ENCODE assay signal across 14 cellular contexts in the genomic region with DNA sequence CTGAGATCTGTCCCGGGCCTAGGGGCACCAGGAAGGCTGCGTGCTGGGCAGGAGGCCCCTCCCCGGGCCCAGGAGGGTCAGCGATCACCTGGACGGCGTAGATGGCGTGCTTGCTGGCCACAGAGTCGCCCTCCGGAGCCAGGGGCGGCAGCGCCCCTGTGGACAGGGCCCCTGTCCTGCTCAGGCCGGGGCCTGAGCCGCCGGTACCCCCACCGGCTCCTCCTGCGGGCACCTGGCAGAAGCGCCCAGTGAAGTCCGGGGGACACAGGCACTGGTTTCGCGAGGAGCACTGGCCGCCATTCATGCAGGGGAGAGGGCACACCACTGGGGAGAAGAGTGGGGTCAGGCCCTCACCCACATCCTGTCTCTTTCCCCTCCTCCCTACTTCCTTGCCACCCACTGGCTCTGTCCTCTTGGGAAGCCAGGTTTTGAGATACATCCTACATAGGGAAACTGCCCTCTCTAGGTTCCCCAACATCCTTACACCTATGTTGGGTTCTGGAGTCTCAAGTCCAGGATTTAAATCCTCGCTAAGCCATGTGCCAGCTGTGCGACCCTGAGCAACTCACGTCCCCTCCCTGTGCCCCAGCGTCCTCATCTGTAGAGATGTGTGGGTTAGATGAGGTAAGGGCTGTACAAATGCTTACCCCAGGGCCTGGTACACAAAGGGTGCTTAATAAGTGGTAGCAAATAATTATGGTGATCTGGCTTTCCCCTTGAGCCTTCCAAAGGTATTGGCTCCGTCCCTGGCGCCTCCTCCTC. TPM values are rescaled to one million over a fixed set of nuclear protein-coding genes. Genes with fewer than 3 reads are reported as not detected.
DNase-seq lines count a peak whose midpoint lies in the region; ATAC-seq, FAIRE-seq and TF ChIP-seq lines count a peak whose summit lies in the region.
"Had no signal": no experiment of that assay in that cellular context is flagged by ENCODE, and none has a peak within 500 bp of the region (broad histone marks: within the 10 kb centered on the region; RNA-seq: fewer than 3 reads in every experiment).

No MANE protein-coding gene starts in this region.

- H3K36me3 ChIP-seq in psoas muscle (ENCODE audit: insufficient read depth in 1 of 2, low read depth in 1 of 2) = peaks cover 0 to 38% of the 10 kb centered on the region in 2 donors

- no peak overlapping the region for H3K4me3 ChIP-seq in NB4 (ENCODE audit: low read depth, low read length)
- H3K4me3 ChIP-seq in psoas muscle = no peak overlapping the region
- H3K4me3 ChIP-seq: dorsolateral prefrontal cortex, HAP-1 had no signal

- 83 to 89% (median 88%) methylated on average over 26 to 27 of the region's 27 CpGs for WGBS in psoas muscle, 3 donors

- H3K4me3 Mint-ChIP-seq in chondrocyte (ENCODE audit: unreplicated experiment) = no peak overlapping the region

- H3K9me3 ChIP-seq in psoas muscle = no peaks in the 10 kb centered on the region
- H3K9me3 ChIP-seq: HAP-1 had no signal

- H3K27me3 Mint-ChIP-seq in chondrocyte (ENCODE audit: low read depth) = no peaks in the 10 kb centered on the region

- H3K4me1 Mint-ChIP-seq in chondrocyte (ENCODE audit: low read depth) = peaks cover 49% of the 10 kb centered on the region

- no peaks in the 10 kb centered on the region for H3K27me3 ChIP-seq in psoas muscle (ENCODE audit: insufficient read depth in 3 of 3, low read length in 2 of 3)
- H3K27me3 ChIP-seq: dorsolateral prefrontal cortex had no signal

- peaks cover 23% of the 10 kb centered on the region for H3K36me3 Mint-ChIP-seq in chondrocyte (ENCODE audit: low read depth)

- no peak for FAIRE-seq in HTR-8/SVneo (lab: Jason Lieb, UNC)
- FAIRE-seq: A204.1 had no signal

- H3K27ac Mint-ChIP-seq in chondrocyte (ENCODE audit: unreplicated experiment) = peak overlapping the region; percentile 41

- ATAC-seq in psoas muscle = no peak
- no peak for ATAC-seq in GM19328 (IDR thresholded peaks at IDR 0.05; ENCODE audit: unreplicated experiment)

- intact Hi-C loops in psoas muscle (cut with DNase I) = no loop called here

- peak overlapping the region; percentile 99 for H3K27ac ChIP-seq in psoas muscle

- peaks cover 34% of the 10 kb centered on the region for H3K4me1 ChIP-seq in psoas muscle

- H3K9me3 Mint-ChIP-seq in chondrocyte (ENCODE audit: low read depth) = no peaks in the 10 kb centered on the region

- DNase-seq in NCI-H82 (lab: John Stamatoyannopoulos, UW) = peak; percentile 55
- DNase-seq in NCI-H82 treated with DMSO at 0.1 percent for 48 hours (lab: John Stamatoyannopoulos, UW; ENCODE audit: unreplicated experiment) = no peak
- peak; percentile 42 for DNase-seq in NB4 (ENCODE audit: low read depth)
- DNase-seq in chondrocyte (ENCODE audit: low spot score) = no peak
- no peak for DNase-seq in psoas muscle
- no peak for DNase-seq in AG08395 (ENCODE audit: low spot score)
- DNase-seq in HTR-8/SVneo (ENCODE audit: insufficient read length, low spot score) = no peak
- DNase-seq: dorsolateral prefrontal cortex; GDM1; NCI-H1092; NK-92 treated with Interleukin-12 subunit alpha and Interleukin-12 subunit beta, amount 100 ng/mL, for 24 hours had no signal

- no peak for TF ChIP-seq POLR2A in NB4 (IDR thresholded peaks at IDR 0.05; ENCODE audit: extremely low read depth, insufficient read length)

- no peak for TF ChIP-seq CTCF in NB4 (IDR thresholded peaks at IDR 0.05; ENCODE audit: low read depth, low read length)
- no peak for TF ChIP-seq CTCF in chondrocyte (IDR thresholded peaks at IDR 0.05)
- TF ChIP-seq CTCF in psoas muscle (IDR thresholded peaks at IDR 0.05) = no peak

RNA-seq across cellular contexts. Expression of gene LTBP3, which starts 3.9 kb away (rescaled TPM):
- total RNA-seq in chondrocyte (264 to 272 TPM (median 271 TPM) in 3 replicates), psoas muscle (10 to 100 TPM; 27.9 to 82.3 (median 51.4) TPM)
- 10 to 100 TPM; 12.7 to 19.2 (median 17.2) TPM for polyA plus RNA-seq in psoas muscle

RNA-seq across cellular contexts. Expression of gene ZNRD2, which starts 16.0 kb away (rescaled TPM):
- total RNA-seq in chondrocyte = 26.4 to 32.1 TPM (median 28.1 TPM) in 3 replicates
- 10 to 100 TPM; 31.6 to 43.5 (median 38.0) TPM for total RNA-seq in psoas muscle
- polyA plus RNA-seq in psoas muscle = 100 to 1,000 TPM in 1 of 3 donors, 10 to 100 TPM in 2; 58.8 to 118 (median 94.2) TPM

RNA-seq across cellular contexts. Expression of gene FAM89B, which starts 18.1 kb away (rescaled TPM):
- total RNA-seq in chondrocyte = 84.8 to 91.9 TPM (median 86.8 TPM) in 3 replicates
- 100 to 1,000 TPM in 1 of 4 donors, 10 to 100 TPM in 3; 59.0 to 110 (median 66.9) TPM for total RNA-seq in psoas muscle
- 100 to 1,000 TPM in 1 of 3 donors, 10 to 100 TPM in 2; 66.9 to 112 (median 67.4) TPM for polyA plus RNA-seq in psoas muscle

RNA-seq across cellular contexts. Expression of gene EHBP1L1, which starts 21.6 kb away (rescaled TPM):
- total RNA-seq in chondrocyte (28.1 to 82.0 TPM (median 81.3 TPM) in 3 replicates), psoas muscle (100 to 1,000 TPM; 208 to 345 (median 282) TPM)
- polyA plus RNA-seq in psoas muscle = 100 to 1,000 TPM; 114 to 177 (median 170) TPM

RNA-seq across cellular contexts. Expression of gene SCYL1, which starts 29.4 kb away (rescaled TPM):
- total RNA-seq in chondrocyte (108 to 123 TPM (median 120 TPM) in 3 replicates), psoas muscle (100 to 1,000 TPM in 1 of 4 donors, 10 to 100 TPM in 3; 77.8 to 106 (median 92.6) TPM)
- polyA plus RNA-seq in psoas muscle = 10 to 100 TPM; 66.9 to 87.4 (median 79.4) TPM

Comparison
In these comparisons a context has a peak if more than half of its experiments do, and no peak if none do; other contexts are left out.
1. DNase-seq: peak in NCI-H82 (single experiment) and NB4 (single experiment); none in NCI-H82 treated with DMSO at 0.1 percent for 48 hours (single experiment), chondrocyte (single experiment), psoas muscle (0 of 2), AG08395 (single experiment) and HTR-8/SVneo (single experiment).